Comparison of ENCODE assay signal across 1 cellular context in the genomic region with DNA sequence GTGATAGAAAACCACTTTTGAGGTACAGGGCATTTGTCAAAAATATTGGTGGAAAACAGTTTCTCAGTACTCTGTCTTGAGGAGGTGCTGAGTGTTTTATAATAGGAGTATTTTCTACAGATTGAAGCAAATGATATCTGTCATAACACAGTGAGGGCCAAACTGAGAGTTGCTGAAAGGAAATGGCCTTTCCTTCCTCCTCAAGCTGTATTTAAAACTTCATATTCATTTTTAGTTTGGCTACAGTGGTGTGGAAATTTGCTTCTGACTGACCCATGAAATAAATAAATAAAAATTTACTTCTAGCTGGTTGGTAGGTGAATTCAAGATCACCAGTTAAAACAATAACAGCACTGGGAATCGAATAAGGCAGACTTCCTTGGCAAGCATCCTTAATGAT.
TF ChIP-seq lines count a peak whose summit lies in the region.

No MANE protein-coding gene starts in this region.

TF ChIP-seq in IMR-90, 13 proteins besides CTCF, POLR2A, EP300 and RAD21 (continued from another document):
- no peak for TF ChIP-seq MAZ (IDR thresholded peaks at IDR 0.05; ENCODE audit: borderline replicate concordance, low read depth, low read length)
- no peak for TF ChIP-seq MAFK (IDR thresholded peaks at IDR 0.05; ENCODE audit: low read depth, low read length)
- TF ChIP-seq, protein P1, sequence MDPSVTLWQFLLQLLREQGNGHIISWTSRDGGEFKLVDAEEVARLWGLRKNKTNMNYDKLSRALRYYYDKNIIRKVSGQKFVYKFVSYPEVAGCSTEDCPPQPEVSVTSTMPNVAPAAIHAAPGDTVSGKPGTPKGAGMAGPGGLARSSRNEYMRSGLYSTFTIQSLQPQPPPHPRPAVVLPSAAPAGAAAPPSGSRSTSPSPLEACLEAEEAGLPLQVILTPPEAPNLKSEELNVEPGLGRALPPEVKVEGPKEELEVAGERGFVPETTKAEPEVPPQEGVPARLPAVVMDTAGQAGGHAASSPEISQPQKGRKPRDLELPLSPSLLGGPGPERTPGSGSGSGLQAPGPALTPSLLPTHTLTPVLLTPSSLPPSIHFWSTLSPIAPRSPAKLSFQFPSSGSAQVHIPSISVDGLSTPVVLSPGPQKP (IDR thresholded peaks at IDR 0.05; ENCODE audit: borderline replicate concordance, low read depth, low read length) = no peak
- no peak for TF ChIP-seq CEBPB (IDR thresholded peaks at IDR 0.05; ENCODE audit: low read depth, low read length)
TF ChIP-seq in IMR-90: peak in this region for 0.
